1 cellular context compared by ENCODE assay signal in the genomic region with DNA sequence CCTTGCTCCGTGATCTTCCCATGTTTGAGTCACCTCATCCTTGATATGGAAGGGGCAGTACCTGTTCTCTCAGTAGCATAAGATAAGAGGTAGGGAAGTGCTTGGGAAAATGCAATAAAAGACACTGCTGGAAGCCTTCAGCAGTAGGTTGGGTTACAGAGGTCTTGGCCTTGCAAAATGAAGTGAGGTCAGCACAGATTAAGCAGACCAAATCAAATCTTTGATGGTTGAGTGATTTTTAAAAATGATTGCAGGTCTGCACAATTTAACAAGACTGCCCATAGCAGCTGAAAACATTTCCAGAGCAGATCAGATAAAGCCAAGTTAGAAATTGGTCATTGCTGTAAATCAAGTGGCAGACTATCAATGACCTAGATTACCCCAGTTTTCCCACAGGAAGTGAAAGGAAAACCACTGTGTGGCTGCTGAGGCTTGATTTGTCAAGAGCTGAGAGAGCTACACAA.
TF ChIP-seq lines count a peak whose summit lies in the region.

No MANE protein-coding gene starts in this region.

TF ChIP-seq in GM23338, 12 proteins besides CTCF, POLR2A, EP300 and RAD21 (continued from another document):
- TF ChIP-seq ZNF462 (CRISPR knock-in tag; IDR thresholded peaks at IDR 0.05) (no peak), REST (IDR thresholded peaks at IDR 0.05; ENCODE audit: unreplicated experiment) (no peak), STAT1 (IDR thresholded peaks at IDR 0.05; ENCODE audit: unreplicated experiment) (no peak), CREB1 (CRISPR knock-in tag; IDR thresholded peaks at IDR 0.05; ENCODE audit: low read depth) (no peak), JUNB (IDR thresholded peaks at IDR 0.05; ENCODE audit: unreplicated experiment) (no peak), ETS1 (IDR thresholded peaks at IDR 0.05) (no peak)
